ENCODE assay signal across 1 cellular context in genomic region chr6:28281288-28282064, GRCh38.
TF ChIP-seq lines count a peak whose summit lies in the region.

Gene PGBD1 (plus strand): TSS chr6:28281572. CDS start chr6:28283814, 2,242 bp downstream.

TF ChIP-seq in SK-N-SH, 30 proteins besides CTCF, POLR2A, EP300 and RAD21 (continued from another document):
- no peak for TF ChIP-seq PBX3 (IDR thresholded peaks at IDR 0.05)
- no peak for TF ChIP-seq USF2 (IDR thresholded peaks at IDR 0.05; ENCODE audit: borderline replicate concordance, low read depth, low read length)
- TF ChIP-seq RFX5 (IDR thresholded peaks at IDR 0.05; ENCODE audit: low read length): no peak
- TF ChIP-seq NRF1 (IDR thresholded peaks at IDR 0.05; ENCODE audit: low read depth, low read length): no peak
- TF ChIP-seq YY1 (IDR thresholded peaks at IDR 0.05; ENCODE audit: low read depth): peak; percentile 42
- TF ChIP-seq GATA2 (CRISPR knock-in tag; IDR thresholded peaks at IDR 0.05): no peak
- no peak for TF ChIP-seq MEF2A (IDR thresholded peaks at IDR 0.05; ENCODE audit: borderline replicate concordance, low read depth)
- no peak for TF ChIP-seq TCF12 (IDR thresholded peaks at IDR 0.05)
- TF ChIP-seq FOXJ3 (CRISPR knock-in tag; IDR thresholded peaks at IDR 0.05): no peak
- TF ChIP-seq GABPA (IDR thresholded peaks at IDR 0.05; ENCODE audit: low read depth): peak; percentile 52; the same call in 1 of the 2 replicates
- no peak for TF ChIP-seq EZH2phosphoT487 (IDR thresholded peaks at IDR 0.05; ENCODE audit: borderline replicate concordance, low read depth)
- TF ChIP-seq CHD2 (IDR thresholded peaks at IDR 0.05; ENCODE audit: low read length, partially characterized antibody): no peak
- TF ChIP-seq NFIC (IDR thresholded peaks at IDR 0.05; ENCODE audit: borderline replicate concordance): no peak
- TF ChIP-seq ZBTB33 (IDR thresholded peaks at IDR 0.05; ENCODE audit: borderline replicate concordance, low read depth): no peak
- peak; percentile 79 for TF ChIP-seq POLR2AphosphoS5 (IDR thresholded peaks at IDR 0.05; ENCODE audit: low read depth, low read length)
- peak; percentile 49; the same call in 1 of the 2 replicates for TF ChIP-seq REST (IDR thresholded peaks at IDR 0.05; ENCODE audit: low read depth, low read length)
- TF ChIP-seq SMC3 (IDR thresholded peaks at IDR 0.05; ENCODE audit: low read depth, low read length): no peak
- TF ChIP-seq TAF1 (IDR thresholded peaks at IDR 0.05; ENCODE audit: borderline replicate concordance, low read depth, low read length): peak; percentile 90
- no peak for TF ChIP-seq RXRA (IDR thresholded peaks at IDR 0.05; ENCODE audit: borderline replicate concordance, low read depth)
- TF ChIP-seq IRF3 (IDR thresholded peaks at IDR 0.05; ENCODE audit: low read depth, low read length): no peak
- no peak for TF ChIP-seq FOSL2 (IDR thresholded peaks at IDR 0.05; ENCODE audit: borderline replicate concordance, low read depth)
- no peak for TF ChIP-seq ELF1 (IDR thresholded peaks at IDR 0.05)
- peak; percentile 68; the same call in 1 of the 2 replicates for TF ChIP-seq MXI1 (IDR thresholded peaks at IDR 0.05; ENCODE audit: low read depth, low read length)
- TF ChIP-seq, protein P1, sequence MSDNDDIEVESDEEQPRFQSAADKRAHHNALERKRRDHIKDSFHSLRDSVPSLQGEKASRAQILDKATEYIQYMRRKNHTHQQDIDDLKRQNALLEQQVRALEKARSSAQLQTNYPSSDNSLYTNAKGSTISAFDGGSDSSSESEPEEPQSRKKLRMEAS (IDR thresholded peaks at IDR 0.05; ENCODE audit: low read depth): peak; percentile 30; the same call in 1 of the 2 replicates
